Comparison of ENCODE assay signal across 1 cellular context in genomic region chrX:23732704-23733103, GRCh38.
TF ChIP-seq lines count a peak whose summit lies in the region.

No MANE protein-coding gene starts in this region.

TF ChIP-seq in GM12878, 131 proteins besides CTCF, POLR2A, EP300 and RAD21 (continued from another document and continues in another):
- peak; percentile 61 for TF ChIP-seq SKIL (IDR thresholded peaks at IDR 0.05; ENCODE audit: low read depth, poor library complexity, severe bottlenecking)
- no peak for TF ChIP-seq SIN3A (IDR thresholded peaks at IDR 0.05; ENCODE audit: low read depth, low read length)
- 0 out of 2 replicates have a peak, but pooled peaks have one; percentile 56 for TF ChIP-seq PML (IDR thresholded peaks at IDR 0.05; ENCODE audit: low read length)
- TF ChIP-seq ASH2L (IDR thresholded peaks at IDR 0.05; ENCODE audit: borderline replicate concordance, low read depth), result no peak
- no peak for TF ChIP-seq BRCA1 (IDR thresholded peaks at IDR 0.05; ENCODE audit: low read depth, low read length)
- TF ChIP-seq SMAD5 (IDR thresholded peaks at IDR 0.05; ENCODE audit: low read depth), result no peak
- TF ChIP-seq RFX5 (IDR thresholded peaks at IDR 0.05; ENCODE audit: low read depth, low read length), result no peak
- TF ChIP-seq TCF7 (IDR thresholded peaks at IDR 0.05; ENCODE audit: borderline replicate concordance), result no peak
- no peak for TF ChIP-seq POLR2AphosphoS2 (IDR thresholded peaks at IDR 0.05; ENCODE audit: low read depth, low read length)
- TF ChIP-seq SP1 (IDR thresholded peaks at IDR 0.05; ENCODE audit: low read depth, low read length), result no peak
- peak; percentile 96 for TF ChIP-seq CREB1 (IDR thresholded peaks at IDR 0.05; ENCODE audit: low read depth)
- no peak for TF ChIP-seq BCLAF1 (IDR thresholded peaks at IDR 0.05)
- peak; percentile 49; the same call in 1 of the 2 replicates for TF ChIP-seq GABPA (IDR thresholded peaks at IDR 0.05; ENCODE audit: low read depth)
- no peak for TF ChIP-seq ELK1 (IDR thresholded peaks at IDR 0.05; ENCODE audit: low read depth, low read length)
- TF ChIP-seq JUND (IDR thresholded peaks at IDR 0.05; ENCODE audit: low read depth, low read length), result no peak
- TF ChIP-seq HDGF (IDR thresholded peaks at IDR 0.05), result no peak
- no peak for TF ChIP-seq CBFB (IDR thresholded peaks at IDR 0.05; ENCODE audit: low read depth)
- 0 out of 2 replicates have a peak, but pooled peaks have one; percentile 19 for TF ChIP-seq RAD51 (IDR thresholded peaks at IDR 0.05)
- TF ChIP-seq MEF2A (IDR thresholded peaks at IDR 0.05; ENCODE audit: insufficient read depth, low read depth, low read length), result peak; percentile 79
- no peak for TF ChIP-seq SREBF2 (IDR thresholded peaks at IDR 0.05; ENCODE audit: low read length)
- no peak for TF ChIP-seq STAT1 (conservative IDR thresholded peaks at IDR 0.05)
- TF ChIP-seq SMC3 (IDR thresholded peaks at IDR 0.05; ENCODE audit: borderline replicate concordance, low read length), result no peak
- TF ChIP-seq CBX3 (IDR thresholded peaks at IDR 0.05; ENCODE audit: borderline replicate concordance, low read depth), result no peak
- TF ChIP-seq HDAC6 (IDR thresholded peaks at IDR 0.05; ENCODE audit: unreplicated experiment), result no peak
- TF ChIP-seq ZNF687 (IDR thresholded peaks at IDR 0.05), result no peak
- no peak for TF ChIP-seq SMAD1 (IDR thresholded peaks at IDR 0.05; ENCODE audit: low read depth, partially characterized antibody)
- TF ChIP-seq PBX3 (IDR thresholded peaks at IDR 0.05; ENCODE audit: insufficient replicate concordance, low read depth, low read length), result no peak
- no peak for TF ChIP-seq CEBPZ (IDR thresholded peaks at IDR 0.05; ENCODE audit: low read depth, low read length)
- TF ChIP-seq POU2F2 (IDR thresholded peaks at IDR 0.05; ENCODE audit: borderline replicate concordance, low read depth, low read length), result no peak
- no peak for TF ChIP-seq SRF (IDR thresholded peaks at IDR 0.05; ENCODE audit: low read depth in 2 of 2, low read length in 2 of 2)
- TF ChIP-seq STAT3 (IDR thresholded peaks at IDR 0.05; ENCODE audit: low read depth, low read length), result 0 out of 2 replicates have a peak, but pooled peaks have one; percentile 55
- TF ChIP-seq BCL11A (IDR thresholded peaks at IDR 0.05; ENCODE audit: low read depth, low read length), result peak; percentile 75
- TF ChIP-seq ZBTB40 (IDR thresholded peaks at IDR 0.05; ENCODE audit: borderline replicate concordance), result no peak
- no peak for TF ChIP-seq MAX (IDR thresholded peaks at IDR 0.05; ENCODE audit: low read depth, low read length)
- TF ChIP-seq SUPT20H (IDR thresholded peaks at IDR 0.05; ENCODE audit: borderline replicate concordance, control insufficient read depth, low read depth, low read length), result no peak
- peak; percentile 48; the same call in 1 of the 2 replicates for TF ChIP-seq DPF2 (IDR thresholded peaks at IDR 0.05)
- TF ChIP-seq NR2F1 (conservative IDR thresholded peaks at IDR 0.05), result peak; percentile 59
- no peak for TF ChIP-seq MLLT1 (IDR thresholded peaks at IDR 0.05)
- no peak for TF ChIP-seq NFYA (IDR thresholded peaks at IDR 0.05; ENCODE audit: borderline replicate concordance, low read depth, low read length)
- peak; percentile 80 for TF ChIP-seq IRF4 (IDR thresholded peaks at IDR 0.05; ENCODE audit: low read depth, low read length)
- TF ChIP-seq CEBPB (IDR thresholded peaks at IDR 0.05; ENCODE audit: borderline replicate concordance in 1 of 2, low read depth in 2 of 2, low read length in 2 of 2), result peak in 1 of 2 experiments; percentile 53; a peak in 1 of 4 replicates
- no peak for TF ChIP-seq LARP7 (IDR thresholded peaks at IDR 0.05)
